Comparison of ENCODE assay signal across 20 cellular contexts in the genomic region with DNA sequence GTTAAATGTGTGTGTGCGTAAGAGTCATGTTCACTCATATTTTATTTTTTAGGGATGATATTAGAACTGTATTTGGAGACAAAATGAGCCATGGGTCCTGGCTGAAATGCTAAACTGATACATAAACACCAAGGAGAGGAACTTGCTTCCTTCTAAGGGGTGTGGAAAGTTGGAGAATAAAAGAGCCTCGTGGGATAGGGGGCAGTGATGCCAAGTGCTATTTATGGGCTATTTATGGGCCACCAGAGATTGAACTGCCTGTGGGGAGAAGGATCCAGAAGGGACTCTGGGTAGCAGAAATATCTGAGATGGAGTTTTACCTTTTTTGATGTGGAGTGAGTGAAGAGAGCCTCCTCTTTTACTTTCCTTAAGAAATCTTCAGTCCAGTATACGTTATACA. TPM values are rescaled to one million over a fixed set of nuclear protein-coding genes. Genes with fewer than 3 reads are reported as not detected.
"Had no signal": no experiment of that assay in that cellular context is flagged by ENCODE, and none has a peak within 500 bp of the region (broad histone marks: within the 10 kb centered on the region; RNA-seq: fewer than 3 reads in every experiment).

No MANE protein-coding gene starts in this region.

- ATAC-seq: activated naive CD4-positive, alpha-beta T cell treated with anti-CD3 and anti-CD28 coated beads, Interleukin-2, amount 50 U/mL, for 72 hours; activated T-helper 17 cell treated with anti-CD3 and anti-CD28 coated beads, Interleukin-2, amount 50 U/mL, for 72 hours; foreskin keratinocyte; left colon; WTC11 had no signal

- DNase-seq: activated CD8-positive, alpha-beta memory T cell treated with anti-CD3 and anti-CD28 coated beads for 24 hours; activated CD8-positive, alpha-beta memory T cell treated with anti-CD3 and anti-CD28 coated beads, Interleukin-2, amount 50 U/mL, for 4 hours; activated T-cell treated with anti-CD3 and anti-CD28 coated beads, Interleukin-2, amount 50 U/mL, for 24 hours; aorta; foreskin keratinocyte; left colon; stimulated activated CD4-positive, alpha-beta T cell treated with anti-CD3 and anti-CD28 coated beads, Interleukin-1b, Interleukin-23, amount 100 ng/mL, for 48 hours; substantia nigra; T1000; upper lobe of left lung had no signal

- H3K4me1 Mint-ChIP-seq: activated T-helper 17 cell treated with anti-CD3 and anti-CD28 coated beads, Interleukin-2, amount 50 U/mL, for 72 hours; central memory CD8-positive, alpha-beta T cell; memory B cell had no signal

- H3K4me3 ChIP-seq: coronary artery, skin epidermis, upper lobe of left lung had no signal

- H3K36me3 Mint-ChIP-seq: memory B cell, WTC11 had no signal

- H3K27ac ChIP-seq: coronary artery, foreskin keratinocyte, skin epidermis, upper lobe of left lung had no signal

- H3K4me3 Mint-ChIP-seq: activated T-cell treated with anti-CD3 and anti-CD28 coated beads, Interleukin-2, amount 50 U/mL, for 24 hours; activated T-helper 17 cell treated with anti-CD3 and anti-CD28 coated beads, Interleukin-2, amount 50 U/mL, for 72 hours; central memory CD8-positive, alpha-beta T cell; memory B cell; stimulated activated naive CD8-positive, alpha-beta T cell treated with anti-CD3 and anti-CD28 coated beads, Interleukin-15, Interleukin-2, amounts not matched to agents 100 ng/mL and 50 ng/mL, for 24 hours; T-helper 1 cell treated with Interleukin-12 subunit alpha and Interleukin-12 subunit beta and Interleukin-4 antibody, amounts not matched to agents 30 μg/mL and 1 μg/mL, for 36 hours had no signal

- H3K9me3 Mint-ChIP-seq: activated naive CD4-positive, alpha-beta T cell treated with anti-CD3 and anti-CD28 coated beads, Interleukin-2, amount 50 U/mL, for 72 hours; activated T-cell treated with anti-CD3 and anti-CD28 coated beads, Interleukin-2, amount 50 U/mL, for 24 hours; activated T-helper 17 cell treated with anti-CD3 and anti-CD28 coated beads, Interleukin-2, amount 50 U/mL, for 72 hours; central memory CD8-positive, alpha-beta T cell; memory B cell; stimulated activated naive CD8-positive, alpha-beta T cell treated with anti-CD3 and anti-CD28 coated beads, Interleukin-15, Interleukin-2, amounts not matched to agents 100 ng/mL and 50 ng/mL, for 24 hours; T-helper 1 cell treated with Interleukin-12 subunit alpha and Interleukin-12 subunit beta and Interleukin-4 antibody, amounts not matched to agents 30 μg/mL and 1 μg/mL, for 36 hours; WTC11 had no signal

- H3K27ac Mint-ChIP-seq: activated naive CD4-positive, alpha-beta T cell treated with anti-CD3 and anti-CD28 coated beads, Interleukin-2, amount 50 U/mL, for 72 hours; activated T-cell treated with anti-CD3 and anti-CD28 coated beads, Interleukin-2, amount 50 U/mL, for 24 hours; activated T-helper 17 cell treated with anti-CD3 and anti-CD28 coated beads, Interleukin-2, amount 50 U/mL, for 72 hours; memory B cell; stimulated activated naive CD8-positive, alpha-beta T cell treated with anti-CD3 and anti-CD28 coated beads, Interleukin-15, Interleukin-2, amounts not matched to agents 100 ng/mL and 50 ng/mL, for 24 hours; T-helper 1 cell treated with Interleukin-12 subunit alpha and Interleukin-12 subunit beta and Interleukin-4 antibody, amounts not matched to agents 30 μg/mL and 1 μg/mL, for 36 hours; WTC11 had no signal

- H3K36me3 ChIP-seq: upper lobe of left lung had no signal

- H3K9me3 ChIP-seq: upper lobe of left lung had no signal

- H3K4me1 ChIP-seq: foreskin keratinocyte had no signal

RNA-seq across cellular contexts. Expression of a gene that starts 1.8 kb away (rescaled TPM):
- total RNA-seq: activated naive CD4-positive, alpha-beta T cell treated with anti-CD3 and anti-CD28 coated beads, Interleukin-2, amount 50 U/mL, for 72 hours; mononuclear cell had no signal
